Comparison of ENCODE assay signal across 2 cellular contexts in the genomic region with DNA sequence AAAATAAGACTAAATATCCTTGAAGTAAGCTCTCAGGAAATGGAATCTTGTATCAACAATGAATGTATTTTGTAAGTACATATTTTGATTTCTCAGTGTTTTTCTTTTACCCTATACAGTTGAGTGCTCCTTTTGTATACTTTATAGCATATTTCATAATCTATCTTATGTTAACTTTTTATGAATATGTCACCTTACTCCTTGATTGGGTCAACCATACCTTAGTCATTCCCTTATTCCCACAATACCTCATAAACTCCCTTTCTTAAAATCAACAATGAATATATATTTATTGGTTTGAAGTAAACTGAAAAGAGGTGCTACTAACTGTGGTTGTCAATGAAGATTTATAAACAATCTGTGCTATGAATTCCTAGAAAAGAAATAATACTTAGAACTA.
TF ChIP-seq lines count a peak whose summit lies in the region.

No MANE protein-coding gene starts in this region.

TF ChIP-seq in GM23338, 12 proteins besides CTCF, POLR2A, EP300 and RAD21 (continued from another document):
- TF ChIP-seq POLR2AphosphoS5 (IDR thresholded peaks at IDR 0.05; ENCODE audit: low read depth): no peak
- no peak for TF ChIP-seq ZNF462 (CRISPR knock-in tag; IDR thresholded peaks at IDR 0.05)
- TF ChIP-seq ZNF114 (CRISPR knock-in tag; IDR thresholded peaks at IDR 0.05): no peak
- no peak for TF ChIP-seq EZH2 (IDR thresholded peaks at IDR 0.05; ENCODE audit: low read depth, unreplicated experiment)
- no peak for TF ChIP-seq NANOG (IDR thresholded peaks at IDR 0.05; ENCODE audit: borderline replicate concordance)
- TF ChIP-seq ETS1 (IDR thresholded peaks at IDR 0.05): no peak
- no peak for TF ChIP-seq JUNB (IDR thresholded peaks at IDR 0.05; ENCODE audit: unreplicated experiment)
- no peak for TF ChIP-seq ZNF331 (CRISPR knock-in tag; IDR thresholded peaks at IDR 0.05; ENCODE audit: low read depth)

TF ChIP-seq in WTC11, 78 proteins besides CTCF, POLR2A, EP300 and RAD21 (continued from another document):
- no peak for TF ChIP-seq AR (CRISPR knock-in tag; IDR thresholded peaks at IDR 0.05)
- TF ChIP-seq, protein P1, sequence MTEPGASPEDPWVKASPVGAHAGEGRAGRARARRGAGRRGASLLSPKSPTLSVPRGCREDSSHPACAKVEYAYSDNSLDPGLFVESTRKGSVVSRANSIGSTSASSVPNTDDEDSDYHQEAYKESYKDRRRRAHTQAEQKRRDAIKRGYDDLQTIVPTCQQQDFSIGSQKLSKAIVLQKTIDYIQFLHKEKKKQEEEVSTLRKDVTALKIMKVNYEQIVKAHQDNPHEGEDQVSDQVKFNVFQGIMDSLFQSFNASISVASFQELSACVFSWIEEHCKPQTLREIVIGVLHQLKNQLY (CRISPR knock-in tag; IDR thresholded peaks at IDR 0.05): no peak
- no peak for TF ChIP-seq E2F4 (CRISPR knock-in tag; IDR thresholded peaks at IDR 0.05; ENCODE audit: borderline replicate concordance, low read depth)
- no peak for TF ChIP-seq ZNF138 (CRISPR knock-in tag; conservative IDR thresholded peaks at IDR 0.05)
- TF ChIP-seq ZBTB21 (CRISPR knock-in tag; IDR thresholded peaks at IDR 0.05; ENCODE audit: borderline replicate concordance): no peak
- TF ChIP-seq, protein P2, sequence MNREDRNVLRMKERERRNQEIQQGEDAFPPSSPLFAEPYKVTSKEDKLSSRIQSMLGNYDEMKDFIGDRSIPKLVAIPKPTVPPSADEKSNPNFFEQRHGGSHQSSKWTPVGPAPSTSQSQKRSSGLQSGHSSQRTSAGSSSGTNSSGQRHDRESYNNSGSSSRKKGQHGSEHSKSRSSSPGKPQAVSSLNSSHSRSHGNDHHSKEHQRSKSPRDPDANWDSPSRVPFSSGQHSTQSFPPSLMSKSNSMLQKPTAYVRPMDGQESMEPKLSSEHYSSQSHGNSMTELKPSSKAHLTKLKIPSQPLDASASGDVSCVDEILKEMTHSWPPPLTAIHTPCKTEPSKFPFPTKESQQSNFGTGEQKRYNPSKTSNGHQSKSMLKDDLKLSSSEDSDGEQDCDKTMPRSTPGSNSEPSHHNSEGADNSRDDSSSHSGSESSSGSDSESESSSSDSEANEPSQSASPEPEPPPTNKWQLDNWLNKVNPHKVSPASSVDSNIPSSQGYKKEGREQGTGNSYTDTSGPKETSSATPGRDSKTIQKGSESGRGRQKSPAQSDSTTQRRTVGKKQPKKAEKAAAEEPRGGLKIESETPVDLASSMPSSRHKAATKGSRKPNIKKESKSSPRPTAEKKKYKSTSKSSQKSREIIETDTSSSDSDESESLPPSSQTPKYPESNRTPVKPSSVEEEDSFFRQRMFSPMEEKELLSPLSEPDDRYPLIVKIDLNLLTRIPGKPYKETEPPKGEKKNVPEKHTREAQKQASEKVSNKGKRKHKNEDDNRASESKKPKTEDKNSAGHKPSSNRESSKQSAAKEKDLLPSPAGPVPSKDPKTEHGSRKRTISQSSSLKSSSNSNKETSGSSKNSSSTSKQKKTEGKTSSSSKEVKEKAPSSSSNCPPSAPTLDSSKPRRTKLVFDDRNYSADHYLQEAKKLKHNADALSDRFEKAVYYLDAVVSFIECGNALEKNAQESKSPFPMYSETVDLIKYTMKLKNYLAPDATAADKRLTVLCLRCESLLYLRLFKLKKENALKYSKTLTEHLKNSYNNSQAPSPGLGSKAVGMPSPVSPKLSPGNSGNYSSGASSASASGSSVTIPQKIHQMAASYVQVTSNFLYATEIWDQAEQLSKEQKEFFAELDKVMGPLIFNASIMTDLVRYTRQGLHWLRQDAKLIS (CRISPR knock-in tag; IDR thresholded peaks at IDR 0.05; ENCODE audit: borderline replicate concordance): no peak
